In genomic region chr12:100868487-100868886, GRCh38 we compare ENCODE assay signal across 20 cellular contexts.
A peak's percentile ranks its signal among the peaks of the same experiment; 100 is the strongest.
DNase-seq lines count a peak whose midpoint lies in the region; ATAC-seq lines count a peak whose summit lies in the region.
"Had no signal": no experiment of that assay in that cellular context is flagged by ENCODE, and none has a peak within 500 bp of the region (broad histone marks: within the 10 kb centered on the region; RNA-seq: fewer than 3 reads in every experiment).

No MANE protein-coding gene starts in this region.

- H3K4me3 ChIP-seq in BLaER1 = no peak overlapping the region
- H3K4me3 ChIP-seq: right lobe of liver, SJCRH30, upper lobe of right lung had no signal

- no peak overlapping the region for H3K27ac ChIP-seq in BLaER1
- H3K27ac ChIP-seq: C4-2B, right lobe of liver, SJCRH30, upper lobe of right lung had no signal

- H3K4me1 ChIP-seq in BLaER1 = peaks cover 17% of the 10 kb centered on the region
- H3K4me1 ChIP-seq: right lobe of liver, SJCRH30, upper lobe of right lung had no signal

- DNase-seq in KBM-7 = peak; percentile 1
- DNase-seq in astrocyte of the hippocampus (ENCODE audit: low read depth, low spot score) = peak; percentile 66
- DNase-seq in islet precursor cell = peak; percentile 69
- DNase-seq in NCI-H1436 treated with DMSO at 0.1 percent for 48 hours (lab: John Stamatoyannopoulos, UW) = no peak
- no peak for DNase-seq in NOMO-1 treated with dmso at 0.1 percent for 144 hours (lab: John Stamatoyannopoulos, UW; ENCODE audit: unreplicated experiment)
- no peak for DNase-seq in NCI-H82 treated with DMSO at 0.1 percent for 48 hours (lab: John Stamatoyannopoulos, UW; ENCODE audit: unreplicated experiment)
- DNase-seq: activated CD8-positive, alpha-beta T cell treated with anti-CD3 and anti-CD28 coated beads, Interleukin-2, amount 10 ng/mL, durations not matched to agents 7 days and 5 days; activated effector memory CD4-positive, alpha-beta T cell treated with Interleukin-2 at 50 U/mL for 16 hours; head of caudate nucleus; left ventricle myocardium superior; NCI-H526 treated with DMSO at 0.1 percent for 48 hours; right lobe of liver; SJCRH30; stimulated activated CD4-positive, alpha-beta T cell treated with anti-CD3 and anti-CD28 coated beads, Interleukin-4, amount 100 ng/mL, for 4 hours; upper lobe of right lung had no signal

- no peak for ATAC-seq in GM21717 (IDR thresholded peaks at IDR 0.05; ENCODE audit: unreplicated experiment)
- ATAC-seq: activated CD8-positive, alpha-beta T cell treated with anti-CD3 and anti-CD28 coated beads, Interleukin-2, amount 10 ng/mL, durations not matched to agents 7 days and 5 days; left ventricle myocardium superior; natural killer cell treated with Interleukin-12 subunit alpha and Interleukin-12 subunit beta and Interleukin-15 and Interleukin-18, amount 100 ng/mL, for 72 hours; right lobe of liver; stimulated activated effector memory CD8-positive, alpha-beta T cell treated with anti-CD3 and anti-CD28 coated beads, Interleukin-12 subunit alpha, Interleukin-12 subunit beta, amount 100 ng/mL, for 72 hours; upper lobe of right lung had no signal

- H3K4me2 ChIP-seq in BLaER1 = peak overlapping the region; percentile 63

- in situ Hi-C loops in KBM-7 (cut with MboI; ENCODE audit: low pct_unique_long_range_greater_than_20kb, low sequenced_read_pairs) = no loop called here

- H3K9ac ChIP-seq in BLaER1 = no peak overlapping the region

- H3K36me3 ChIP-seq in BLaER1 = no peaks in the 10 kb centered on the region
- H3K36me3 ChIP-seq: right lobe of liver, SJCRH30, upper lobe of right lung had no signal

- H3K9me3 ChIP-seq in BLaER1 = peaks cover 6% of the 10 kb centered on the region
- H3K9me3 ChIP-seq: right lobe of liver, SJCRH30 had no signal

- no peaks in the 10 kb centered on the region for H4K20me1 ChIP-seq in BLaER1

- no peaks in the 10 kb centered on the region for H3K27me3 ChIP-seq in BLaER1
- H3K27me3 ChIP-seq: right lobe of liver, SJCRH30, upper lobe of right lung had no signal

Comparison
In these comparisons a context has a peak if more than half of its experiments do, and no peak if none do; other contexts are left out.
1. DNase-seq: peak in KBM-7 (single experiment), astrocyte of the hippocampus (single experiment) and islet precursor cell (single experiment); none in NCI-H1436 treated with DMSO at 0.1 percent for 48 hours (single experiment), NOMO-1 treated with dmso at 0.1 percent for 144 hours (single experiment) and NCI-H82 treated with DMSO at 0.1 percent for 48 hours (single experiment).